8 cellular contexts compared by ENCODE assay signal in the genomic region with DNA sequence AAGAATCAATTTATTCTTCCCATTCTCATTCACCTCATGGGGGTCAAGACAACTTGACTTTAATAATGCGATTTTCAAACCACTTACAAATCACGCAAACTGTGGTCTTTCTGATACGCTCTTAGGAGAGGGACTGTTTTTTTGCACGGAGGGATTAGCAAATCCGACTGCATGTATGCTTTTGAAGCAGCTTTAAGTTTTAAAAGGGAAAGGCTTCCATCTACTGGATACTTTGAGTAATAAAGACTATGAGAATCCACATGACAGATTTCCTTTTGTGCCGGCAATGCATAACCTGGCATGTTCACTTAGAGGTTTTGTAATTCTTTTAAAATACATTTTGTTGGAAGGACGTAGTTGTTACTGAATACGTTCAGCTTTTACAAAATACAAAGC.
A peak's percentile ranks its signal among the peaks of the same experiment; 100 is the strongest.
DNase-seq lines count a peak whose midpoint lies in the region; ATAC-seq and TF ChIP-seq lines count a peak whose summit lies in the region.

No MANE protein-coding gene starts in this region.

- 3% methylated on average over 8 of the region's 8 CpGs for WGBS in esophagus muscularis mucosa

- BruUV-seq in OCI-LY7 (replicated peaks; lab: Mats Ljungman, UMichigan), result no TSS peak

- DNase-seq in COLO829 (ENCODE audit: low spot score) (peak; percentile 48), HT-29 (ENCODE audit: low spot score) (peak; percentile 56), OCI-LY7 (ENCODE audit: low spot score) (peak; percentile 34), esophagus muscularis mucosa (ENCODE audit: extremely low spot score) (no peak), pons (ENCODE audit: low spot score) (peak; percentile 91)

- H4K20me1 ChIP-seq in OCI-LY7 (ENCODE audit: insufficient read depth, low read length), result no peaks in the 10 kb centered on the region

- peak; percentile 61; the same call in 1 of the 2 replicates for TF ChIP-seq CTCF in OCI-LY7 (conservative IDR thresholded peaks at IDR 0.05; ENCODE audit: low read length)
- TF ChIP-seq CTCF in esophagus muscularis mucosa (IDR thresholded peaks at IDR 0.05), result peak; percentile 29 to 36 (median 32)

- H3K9me3 ChIP-seq in OCI-LY7 (ENCODE audit: low read length) (no peaks in the 10 kb centered on the region), esophagus muscularis mucosa (no peaks in the 10 kb centered on the region)

- H2AFZ ChIP-seq in OCI-LY7 (ENCODE audit: low read length), result no peak overlapping the region

- no peak for TF ChIP-seq EP300 in esophagus muscularis mucosa (IDR thresholded peaks at IDR 0.05)

- H3K4me1 ChIP-seq in OCI-LY7 (ENCODE audit: insufficient read depth, low read length, poor library complexity, severe bottlenecking) (no peaks in the 10 kb centered on the region), esophagus muscularis mucosa (peaks cover 0 to 7% (median 0%) of the 10 kb centered on the region in 4 donors)

- H3K36me3 ChIP-seq in OCI-LY7 (ENCODE audit: insufficient read depth, low read length), result no peaks in the 10 kb centered on the region
- no peaks in the 10 kb centered on the region for H3K36me3 ChIP-seq in esophagus muscularis mucosa

- no peaks in the 10 kb centered on the region for H3K9me2 ChIP-seq in OCI-LY7 (ENCODE audit: insufficient read depth, low read length)

- ATAC-seq in HG03025 (IDR thresholded peaks at IDR 0.05; ENCODE audit: low FRiP score, unreplicated experiment) (no peak), GM21515 (IDR thresholded peaks at IDR 0.05; ENCODE audit: unreplicated experiment) (no peak), GM21390 (IDR thresholded peaks at IDR 0.05; ENCODE audit: unreplicated experiment) (no peak)

- no peak overlapping the region for H3K27ac ChIP-seq in OCI-LY7 (ENCODE audit: low read depth, low read length, poor library complexity, severe bottlenecking)
- no peak overlapping the region for H3K27ac ChIP-seq in esophagus muscularis mucosa (replicated peaks in 1 of 4)

- no peak overlapping the region for H3K4me3 ChIP-seq in OCI-LY7 (ENCODE audit: low read depth, low read length, poor library complexity, severe bottlenecking)
- H3K4me3 ChIP-seq in esophagus muscularis mucosa, result no peak overlapping the region

- intact Hi-C loops in OCI-LY7 (cut with micrococcal nuclease; ENCODE audit: unreplicated experiment) (no loop called here), esophagus muscularis mucosa (cut with DNase I) (no loop called here)

- H3K4me2 ChIP-seq in OCI-LY7 (ENCODE audit: low read length), result no peak overlapping the region

- H3K79me2 ChIP-seq in OCI-LY7 (ENCODE audit: insufficient read depth, low read depth, low read length), result no peaks in the 10 kb centered on the region

- no peaks in the 10 kb centered on the region for H3K27me3 ChIP-seq in esophagus muscularis mucosa

- CTCF ChIA-PET in OCI-LY7 (lab: Charles Lee; ENCODE audit: unreplicated experiment), result no interaction called here

- POLR2A ChIA-PET in OCI-LY7 (lab: Charles Lee), result interaction anchor here (1.5 kb wide), 1 partner anchor 19 kb away, joined by 5 read pairs; no protein-coding TSS in a partner anchor

- no peak for TF ChIP-seq POLR2A in esophagus muscularis mucosa (IDR thresholded peaks at IDR 0.05; ENCODE audit: low read depth)
